9 cellular contexts compared by ENCODE assay signal in genomic region chr3:13045904-13046568, GRCh38. TPM values are rescaled to one million over a fixed set of nuclear protein-coding genes. Genes with fewer than 3 reads are reported as not detected.
DNase-seq lines count a peak whose midpoint lies in the region; ATAC-seq and TF ChIP-seq lines count a peak whose summit lies in the region.
"Had no signal": no experiment of that assay in that cellular context is flagged by ENCODE, and none has a peak within 500 bp of the region (broad histone marks: within the 10 kb centered on the region; RNA-seq: fewer than 3 reads in every experiment).

No MANE protein-coding gene starts in this region.

- H3K27me3 Mint-ChIP-seq in CD4-positive, CD25-positive, alpha-beta regulatory T cell = no peaks in the 10 kb centered on the region
- no peaks in the 10 kb centered on the region for H3K27me3 Mint-ChIP-seq in naive B cell
- H3K27me3 Mint-ChIP-seq: activated naive CD8-positive, alpha-beta T cell had no signal

- H3K36me3 ChIP-seq in CD4-positive, CD25-positive, alpha-beta regulatory T cell (ENCODE audit: control insufficient read depth, insufficient read depth, low read length) = no peaks in the 10 kb centered on the region
- H3K36me3 ChIP-seq in Peyer's patch = no peaks in the 10 kb centered on the region
- no peaks in the 10 kb centered on the region for H3K36me3 ChIP-seq in effector memory CD4-positive, alpha-beta T cell (ENCODE audit: control insufficient read depth, insufficient read depth, low read length)

- H3K36me3 Mint-ChIP-seq in CD4-positive, CD25-positive, alpha-beta regulatory T cell = no peaks in the 10 kb centered on the region
- no peaks in the 10 kb centered on the region for H3K36me3 Mint-ChIP-seq in naive B cell
- H3K36me3 Mint-ChIP-seq: activated naive CD8-positive, alpha-beta T cell had no signal

- TF ChIP-seq CTCF in Peyer's patch (IDR thresholded peaks at IDR 0.05) = no peak

- peaks cover 0 to 1% (median 0%) of the 10 kb centered on the region in 7 donors for H3K9me3 Mint-ChIP-seq in CD4-positive, CD25-positive, alpha-beta regulatory T cell
- H3K9me3 Mint-ChIP-seq in naive B cell = no peaks in the 10 kb centered on the region

- no peak for TF ChIP-seq POLR2A in Peyer's patch (IDR thresholded peaks at IDR 0.05)

- H3K27ac Mint-ChIP-seq in CD4-positive, CD25-positive, alpha-beta regulatory T cell = peak overlapping the region; percentile 77 to 90 (median 89)
- peak overlapping the region; percentile 93 to 100 (median 98) for H3K27ac Mint-ChIP-seq in naive B cell

- peak in 2 of 3 donors; percentile 21 to 52 for DNase-seq in CD4-positive, CD25-positive, alpha-beta regulatory T cell
- DNase-seq in Peyer's patch (peak in 2 of 3 donors; percentile 79 to 80), naive B cell (peak; percentile 82), HUDEP-2 (lab: John Stamatoyannopoulos, UW; ENCODE audit: unreplicated experiment in 76 of 76) (no peak), T1000 (lab: John Stamatoyannopoulos, UW) (no peak)
- no peak for DNase-seq in effector memory CD4-positive, alpha-beta T cell

- peak overlapping the region in 3 of 4 donors; percentile 36 to 70 (median 55) for H3K4me3 Mint-ChIP-seq in CD4-positive, CD25-positive, alpha-beta regulatory T cell
- H3K4me3 Mint-ChIP-seq in naive B cell = peak overlapping the region; percentile 6 to 89 (median 68)
- H3K4me3 Mint-ChIP-seq: activated naive CD8-positive, alpha-beta T cell had no signal

- no peak overlapping the region for H3K4me3 ChIP-seq in CD4-positive, CD25-positive, alpha-beta regulatory T cell (ENCODE audit: low read depth, low read length)
- H3K4me3 ChIP-seq in Peyer's patch = no peak overlapping the region
- H3K4me3 ChIP-seq in effector memory CD4-positive, alpha-beta T cell (ENCODE audit: insufficient read depth, low read depth, low read length, poor library complexity, severe bottlenecking) = no peak overlapping the region

- H3K27ac ChIP-seq in CD4-positive, CD25-positive, alpha-beta regulatory T cell (ENCODE audit: insufficient read depth, low read length, poor library complexity, severe bottlenecking) = no peak overlapping the region
- H3K27ac ChIP-seq in Peyer's patch = peak overlapping the region in 1 of 4 donors; percentile 72
- no peak overlapping the region for H3K27ac ChIP-seq in effector memory CD4-positive, alpha-beta T cell (ENCODE audit: insufficient read depth, low read length, poor library complexity, severe bottlenecking)

- no peaks in the 10 kb centered on the region for H3K27me3 ChIP-seq in CD4-positive, CD25-positive, alpha-beta regulatory T cell (ENCODE audit: control insufficient read depth, insufficient read depth, low read length)
- H3K27me3 ChIP-seq in Peyer's patch = no peaks in the 10 kb centered on the region
- H3K27me3 ChIP-seq in effector memory CD4-positive, alpha-beta T cell (replicated peaks; ENCODE audit: control insufficient read depth, insufficient read depth, low read length, poor library complexity, severe bottlenecking) = no peaks in the 10 kb centered on the region

- H3K9me3 ChIP-seq in CD4-positive, CD25-positive, alpha-beta regulatory T cell (ENCODE audit: control insufficient read depth in 2 of 2, low read length in 2 of 2) = no peaks in the 10 kb centered on the region
- H3K9me3 ChIP-seq in Peyer's patch = no peaks in the 10 kb centered on the region
- no peaks in the 10 kb centered on the region for H3K9me3 ChIP-seq in effector memory CD4-positive, alpha-beta T cell (ENCODE audit: control insufficient read depth, low read length)

- ATAC-seq in CD4-positive, CD25-positive, alpha-beta regulatory T cell (ENCODE audit: low read depth in 2 of 2) = peak; percentile 51 to 70
- peak; percentile 85 for ATAC-seq in GM18907 (IDR thresholded peaks at IDR 0.05; ENCODE audit: unreplicated experiment)
- peak; percentile 85 for ATAC-seq in HG02981 (IDR thresholded peaks at IDR 0.05; ENCODE audit: unreplicated experiment)
- peak; percentile 89 for ATAC-seq in naive B cell (ENCODE audit: low read depth in 2 of 2)

- H3K4me1 ChIP-seq in CD4-positive, CD25-positive, alpha-beta regulatory T cell (ENCODE audit: control insufficient read depth, insufficient read depth, low read length, poor library complexity, severe bottlenecking) = no peaks in the 10 kb centered on the region
- peaks cover 0 to 11% (median 4%) of the 10 kb centered on the region in 4 donors for H3K4me1 ChIP-seq in Peyer's patch
- no peaks in the 10 kb centered on the region for H3K4me1 ChIP-seq in effector memory CD4-positive, alpha-beta T cell (ENCODE audit: control insufficient read depth, insufficient read depth, low read length, poor library complexity, severe bottlenecking)

- H3K4me1 Mint-ChIP-seq in CD4-positive, CD25-positive, alpha-beta regulatory T cell = peaks cover 0 to 16% (median 11%) of the 10 kb centered on the region in 4 donors
- H3K4me1 Mint-ChIP-seq in naive B cell = peaks cover 59 to 75% (median 73%) of the 10 kb centered on the region in 3 donors

RNA-seq across cellular contexts. Expression of gene IQSEC1, which starts 27.2 kb away (rescaled TPM):
- 131 TPM for total RNA-seq in CD4-positive, CD25-positive, alpha-beta regulatory T cell
- polyA plus RNA-seq in CD4-positive, CD25-positive, alpha-beta regulatory T cell = 10 to 100 TPM; 17.7 to 23.7 (median 21.0) TPM
- 10 to 100 TPM; 13.7 to 59.4 (median 35.5) TPM for total RNA-seq in Peyer's patch
- polyA plus RNA-seq in naive B cell (ENCODE audit: low read depth in 6 of 6) = 10 to 100 TPM; 14.6 to 73.4 (median 36.9) TPM

Comparison
In these comparisons a context has a peak if more than half of its experiments do, and no peak if none do; other contexts are left out.
1. DNase-seq: peak in CD4-positive, CD25-positive, alpha-beta regulatory T cell (2 of 3), Peyer's patch (2 of 3) and naive B cell (single experiment); none in effector memory CD4-positive, alpha-beta T cell (0 of 3), HUDEP-2 (0 of 76) and T1000 (single experiment).
2. Peak in every context shown above with its lines, with median percentiles within 50 percentile points of each other: ATAC-seq.